In genomic region chrX:85111347-85111746, GRCh38 we compare ENCODE assay signal across 8 cellular contexts.
DNase-seq lines count a peak whose midpoint lies in the region; ATAC-seq, FAIRE-seq and TF ChIP-seq lines count a peak whose summit lies in the region.

No MANE protein-coding gene starts in this region.

- no peak overlapping the region for H2AFZ ChIP-seq in MM.1S (ENCODE audit: low read length)
- H2AFZ ChIP-seq in parathyroid adenoma, result no peak overlapping the region

- no peak overlapping the region for H3K9ac ChIP-seq in MM.1S (ENCODE audit: low read length)
- no peak overlapping the region for H3K9ac ChIP-seq in parathyroid adenoma

- FAIRE-seq in colon (lab: Jason Lieb, UNC), result peak; percentile 98

- H3F3A ChIP-seq in MM.1S (ENCODE audit: insufficient read depth, low read length), result no peaks in the 10 kb centered on the region

- H3K9me3 ChIP-seq in MM.1S (replicated peaks; ENCODE audit: insufficient read depth, low read length) (no peaks in the 10 kb centered on the region), parathyroid adenoma (ENCODE audit: control insufficient read depth, low read length) (no peaks in the 10 kb centered on the region)

- no peak overlapping the region for H3K27ac ChIP-seq in MM.1S (ENCODE audit: low read length)
- H3K27ac ChIP-seq in parathyroid adenoma, result no peak overlapping the region

- peak; percentile 49 for DNase-seq in DMS53 (lab: John Stamatoyannopoulos, UW)
- DNase-seq in DMS53 treated with DMSO at 0.1 percent for 48 hours (lab: John Stamatoyannopoulos, UW; ENCODE audit: unreplicated experiment), result no peak
- DNase-seq in MM.1S, result peak; percentile 46

- TF ChIP-seq CTCF in MM.1S (IDR thresholded peaks at IDR 0.05; ENCODE audit: low read length), result peak; percentile 62
- peak; percentile 52 for TF ChIP-seq CTCF in parathyroid adenoma (IDR thresholded peaks at IDR 0.05)

- H3K4me1 ChIP-seq in MM.1S (ENCODE audit: low read length) (no peaks in the 10 kb centered on the region), parathyroid adenoma (no peaks in the 10 kb centered on the region)

- H3K27me3 ChIP-seq in MM.1S (replicated peaks; ENCODE audit: insufficient read depth, low read length) (no peaks in the 10 kb centered on the region), parathyroid adenoma (ENCODE audit: control insufficient read depth, insufficient read depth, low read length) (no peaks in the 10 kb centered on the region)

- H4K20me1 ChIP-seq in MM.1S (ENCODE audit: insufficient read depth, low read length), result no peaks in the 10 kb centered on the region

- H3K4me2 ChIP-seq in MM.1S (ENCODE audit: low read depth, low read length), result no peak overlapping the region
- H3K4me2 ChIP-seq in parathyroid adenoma (ENCODE audit: low read length), result no peak overlapping the region

- no peaks in the 10 kb centered on the region for H3K9me2 ChIP-seq in MM.1S (replicated peaks; ENCODE audit: insufficient read depth, low read length)

- H3K36me3 ChIP-seq in MM.1S (replicated peaks; ENCODE audit: insufficient read depth, low read length), result no peaks in the 10 kb centered on the region
- no peaks in the 10 kb centered on the region for H3K36me3 ChIP-seq in parathyroid adenoma (ENCODE audit: control insufficient read depth, insufficient read depth, low read length)

- H3K79me2 ChIP-seq in MM.1S (ENCODE audit: low read length) (no peaks in the 10 kb centered on the region), parathyroid adenoma (no peaks in the 10 kb centered on the region)

- ATAC-seq in GM18873 (IDR thresholded peaks at IDR 0.05; ENCODE audit: low FRiP score, unreplicated experiment) (no peak), GM21786 (IDR thresholded peaks at IDR 0.05; ENCODE audit: unreplicated experiment) (no peak), esophagus mucosa (no peak)

- no peak overlapping the region for H3K4me3 ChIP-seq in MM.1S (ENCODE audit: low read length)
- no peak overlapping the region for H3K4me3 ChIP-seq in parathyroid adenoma (ENCODE audit: low read depth, low read length)
